15 cellular contexts compared by ENCODE assay signal in the genomic region with DNA sequence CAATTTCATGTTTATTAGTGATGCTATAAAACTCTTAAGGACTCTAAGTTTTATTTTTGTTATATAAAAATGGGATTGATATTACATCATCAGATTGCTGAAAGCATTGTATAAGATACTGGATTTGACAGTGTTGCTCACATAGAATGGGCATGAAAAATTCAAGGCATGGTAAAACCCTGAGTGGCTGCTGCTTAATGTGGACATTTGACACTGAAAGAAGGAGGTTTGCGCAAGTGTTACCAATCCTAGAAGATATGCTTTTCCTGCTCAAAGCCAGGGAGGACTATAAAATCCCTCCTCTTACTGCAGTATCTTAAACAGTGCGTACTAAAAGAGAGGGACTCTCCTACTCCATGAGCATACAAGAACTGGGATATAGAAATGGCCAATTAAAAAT.
DNase-seq lines count a peak whose midpoint lies in the region; ATAC-seq and TF ChIP-seq lines count a peak whose summit lies in the region.
"Had no signal": no experiment of that assay in that cellular context is flagged by ENCODE, and none has a peak within 500 bp of the region (broad histone marks: within the 10 kb centered on the region; RNA-seq: fewer than 3 reads in every experiment).

No MANE protein-coding gene starts in this region.

- H3K36me3 ChIP-seq in ACC112 (ENCODE audit: insufficient read depth, low read length), result peaks cover 3% of the 10 kb centered on the region; the same call in 1 of the 2 replicates
- H3K36me3 ChIP-seq in spleen, result no peaks in the 10 kb centered on the region
- H3K36me3 ChIP-seq: HAP-1 had no signal

- no peak for ATAC-seq in naive thymus-derived CD8-positive, alpha-beta T cell
- no peak for ATAC-seq in stimulated activated effector memory CD8-positive, alpha-beta T cell treated with anti-CD3 and anti-CD28 coated beads, Interleukin-12 subunit alpha, Interleukin-12 subunit beta, amount 100 ng/mL, for 72 hours
- ATAC-seq: CD8-positive, alpha-beta T cell had no signal

- H3K4me3 ChIP-seq in ACC112 (ENCODE audit: low read depth, low read length) (no peak overlapping the region), spleen (no peak overlapping the region)
- H3K4me3 ChIP-seq: HAP-1 had no signal

- DNase-seq in fibroblast of peridontal ligament (ENCODE audit: extremely low read depth) (peak; percentile 55), spleen (no peak)
- DNase-seq in activated T-cell treated with anti-CD3 and anti-CD28 coated beads, Interleukin-2, amount 50 U/mL, for 24 hours, result no peak
- DNase-seq in naive thymus-derived CD8-positive, alpha-beta T cell, result no peak
- no peak for DNase-seq in stimulated activated effector memory CD8-positive, alpha-beta T cell treated with anti-CD3 and anti-CD28 coated beads, Interleukin-12 subunit alpha, Interleukin-12 subunit beta, amount 100 ng/mL, for 72 hours (ENCODE audit: low spot score in 2 of 2)
- DNase-seq: CD8-positive, alpha-beta T cell; COR-L47; DMS153; DMS79 treated with DMSO at 0.1 percent for 48 hours; GDM1 had no signal

- peaks cover under 1% of the 10 kb centered on the region for H3K36me3 Mint-ChIP-seq in nephron (ENCODE audit: low read depth)
- H3K36me3 Mint-ChIP-seq in activated T-cell treated with anti-CD3 and anti-CD28 coated beads, Interleukin-2, amount 50 U/mL, for 24 hours (ENCODE audit: low read depth), result no peaks in the 10 kb centered on the region
- peaks cover 0 to 4% (median 3%) of the 10 kb centered on the region in 3 donors for H3K36me3 Mint-ChIP-seq in naive thymus-derived CD8-positive, alpha-beta T cell
- H3K36me3 Mint-ChIP-seq in stimulated activated effector memory CD8-positive, alpha-beta T cell treated with anti-CD3 and anti-CD28 coated beads, Interleukin-12 subunit alpha, Interleukin-12 subunit beta, amount 100 ng/mL, for 72 hours, result no peaks in the 10 kb centered on the region
- H3K36me3 Mint-ChIP-seq: CD14-positive monocyte; CD8-positive, alpha-beta T cell had no signal

- POLR2A ChIA-PET in naive thymus-derived CD8-positive, alpha-beta T cell (lab: Charles Lee), result no interaction called here

- peak overlapping the region; percentile 69 for H3K27ac ChIP-seq in ACC112 (ENCODE audit: low read depth, low read length)
- H3K27ac ChIP-seq in VCaP, result peak overlapping the region; percentile 85
- no peak overlapping the region for H3K27ac ChIP-seq in spleen

- intact Hi-C loops in spleen (cut with DNase I; ENCODE audit: low total_unique reads), result no loop called here

- H3K27me3 ChIP-seq in ACC112 (ENCODE audit: insufficient read depth, low read length), result no peaks in the 10 kb centered on the region
- no peaks in the 10 kb centered on the region for H3K27me3 ChIP-seq in spleen (replicated peaks in 1 of 7)

- H3K27me3 Mint-ChIP-seq in nephron (ENCODE audit: low read depth), result no peaks in the 10 kb centered on the region
- no peaks in the 10 kb centered on the region for H3K27me3 Mint-ChIP-seq in activated T-cell treated with anti-CD3 and anti-CD28 coated beads, Interleukin-2, amount 50 U/mL, for 24 hours
- H3K27me3 Mint-ChIP-seq in naive thymus-derived CD8-positive, alpha-beta T cell, result peaks cover 0 to 2% (median 0%) of the 10 kb centered on the region in 5 donors

- no peak for TF ChIP-seq POLR2A in spleen (IDR thresholded peaks at IDR 0.05)

- peaks cover 22% of the 10 kb centered on the region for H3K4me1 ChIP-seq in ACC112 (ENCODE audit: control insufficient read depth, insufficient read depth, low read length, unreplicated experiment)
- H3K4me1 ChIP-seq in spleen, result no peaks in the 10 kb centered on the region

- H3K4me1 Mint-ChIP-seq in nephron, result peaks cover 50% of the 10 kb centered on the region
- H3K4me1 Mint-ChIP-seq in activated T-cell treated with anti-CD3 and anti-CD28 coated beads, Interleukin-2, amount 50 U/mL, for 24 hours (ENCODE audit: low read depth), result no peaks in the 10 kb centered on the region
- no peaks in the 10 kb centered on the region for H3K4me1 Mint-ChIP-seq in naive thymus-derived CD8-positive, alpha-beta T cell
- H3K4me1 Mint-ChIP-seq in stimulated activated effector memory CD8-positive, alpha-beta T cell treated with anti-CD3 and anti-CD28 coated beads, Interleukin-12 subunit alpha, Interleukin-12 subunit beta, amount 100 ng/mL, for 72 hours, result no peaks in the 10 kb centered on the region
- H3K4me1 Mint-ChIP-seq: CD14-positive monocyte had no signal

- WGBS in spleen, 5 donors, result 45 to 96% (median 74%) methylated on average over 2 of the region's 2 CpGs

- TF ChIP-seq CTCF in VCaP (conservative IDR thresholded peaks at IDR 0.05), result no peak
- TF ChIP-seq CTCF in nephron (IDR thresholded peaks at IDR 0.05; ENCODE audit: unreplicated experiment in 3 of 3), result no peak
- TF ChIP-seq CTCF in spleen (IDR thresholded peaks at IDR 0.05 in 8 of 11, conservative IDR thresholded peaks at IDR 0.05 in 3 of 11), result no peak

- H3K27ac Mint-ChIP-seq in nephron, result peak overlapping the region; percentile 43 to 92 (median 86)
- H3K27ac Mint-ChIP-seq in activated T-cell treated with anti-CD3 and anti-CD28 coated beads, Interleukin-2, amount 50 U/mL, for 24 hours, result no peak overlapping the region
- H3K27ac Mint-ChIP-seq in naive thymus-derived CD8-positive, alpha-beta T cell, result no peak overlapping the region
- H3K27ac Mint-ChIP-seq in stimulated activated effector memory CD8-positive, alpha-beta T cell treated with anti-CD3 and anti-CD28 coated beads, Interleukin-12 subunit alpha, Interleukin-12 subunit beta, amount 100 ng/mL, for 72 hours, result no peak overlapping the region
- H3K27ac Mint-ChIP-seq: CD14-positive monocyte; CD8-positive, alpha-beta T cell had no signal

- H3K4me3 Mint-ChIP-seq in nephron, result no peak overlapping the region
- H3K4me3 Mint-ChIP-seq in activated T-cell treated with anti-CD3 and anti-CD28 coated beads, Interleukin-2, amount 50 U/mL, for 24 hours, result no peak overlapping the region
- no peak overlapping the region for H3K4me3 Mint-ChIP-seq in naive thymus-derived CD8-positive, alpha-beta T cell
- no peak overlapping the region for H3K4me3 Mint-ChIP-seq in stimulated activated effector memory CD8-positive, alpha-beta T cell treated with anti-CD3 and anti-CD28 coated beads, Interleukin-12 subunit alpha, Interleukin-12 subunit beta, amount 100 ng/mL, for 72 hours
- H3K4me3 Mint-ChIP-seq: CD14-positive monocyte; CD8-positive, alpha-beta T cell had no signal

- H2AFZ ChIP-seq in ACC112 (ENCODE audit: low read length, unreplicated experiment), result no peak overlapping the region

- no peaks in the 10 kb centered on the region for H3K9me3 Mint-ChIP-seq in nephron
- no peaks in the 10 kb centered on the region for H3K9me3 Mint-ChIP-seq in activated T-cell treated with anti-CD3 and anti-CD28 coated beads, Interleukin-2, amount 50 U/mL, for 24 hours
- no peaks in the 10 kb centered on the region for H3K9me3 Mint-ChIP-seq in naive thymus-derived CD8-positive, alpha-beta T cell
- no peaks in the 10 kb centered on the region for H3K9me3 Mint-ChIP-seq in stimulated activated effector memory CD8-positive, alpha-beta T cell treated with anti-CD3 and anti-CD28 coated beads, Interleukin-12 subunit alpha, Interleukin-12 subunit beta, amount 100 ng/mL, for 72 hours
- H3K9me3 Mint-ChIP-seq: CD8-positive, alpha-beta T cell had no signal

- no peaks in the 10 kb centered on the region for H3K9me3 ChIP-seq in spleen
- H3K9me3 ChIP-seq: HAP-1 had no signal

- no peaks in the 10 kb centered on the region for H3K79me2 ChIP-seq in ACC112 (ENCODE audit: control insufficient read depth, insufficient read depth, low read length, unreplicated experiment)

Comparison
In these comparisons a context has a peak if more than half of its experiments do, and no peak if none do; other contexts are left out.
1. H3K27ac ChIP-seq: peak in ACC112 (single experiment) and VCaP (single experiment); none in spleen (0 of 8).
2. H3K27ac Mint-ChIP-seq: peak in nephron (3 of 3); none in activated T-cell treated with anti-CD3 and anti-CD28 coated beads, Interleukin-2, amount 50 U/mL, for 24 hours (single experiment), naive thymus-derived CD8-positive, alpha-beta T cell (0 of 10) and stimulated activated effector memory CD8-positive, alpha-beta T cell treated with anti-CD3 and anti-CD28 coated beads, Interleukin-12 subunit alpha, Interleukin-12 subunit beta, amount 100 ng/mL, for 72 hours (single experiment).